In genomic region chr5:96481396-96481795, GRCh38 we compare ENCODE assay signal across 22 cellular contexts. TPM values are rescaled to one million over a fixed set of nuclear protein-coding genes. Genes with fewer than 3 reads are reported as not detected.
"Had no signal": no experiment of that assay in that cellular context is flagged by ENCODE, and none has a peak within 500 bp of the region (broad histone marks: within the 10 kb centered on the region; RNA-seq: fewer than 3 reads in every experiment).

No MANE protein-coding gene starts in this region.

- H3K27ac ChIP-seq: VCaP had no signal

- DNase-seq: activated CD4-positive, alpha-beta memory T cell treated with anti-CD3 and anti-CD28 coated beads, Interleukin-2, amount 10 ng/mL, durations not matched to agents 7 days and 5 days; activated CD4-positive, alpha-beta T cell treated with anti-CD3 and anti-CD28 coated beads, Interleukin-2, amount 50 U/mL, for 1 hour; activated CD4-positive, CD25-positive, alpha-beta regulatory T cell; activated gamma-delta T cell; activated naive CD4-positive, alpha-beta T cell treated with anti-CD3 and anti-CD28 coated beads for 36 hours; activated T-cell treated with anti-CD3 and anti-CD28 coated beads for 4 hours; activated T-cell treated with anti-CD3 and anti-CD28 coated beads, Interleukin-2, amount 50 U/mL, for 48 hours; amygdala; Karpas-422; MM.1S; NCI-H1105 treated with DMSO at 0.1 percent for 48 hours; NCI-H1436 treated with DMSO at 0.1 percent for 48 hours; NCI-H187; NCI-H2081; NCI-H510A treated with DMSO at 0.1 percent for 48 hours; SIG-M5; T-cell; T-helper 2 cell; T1000 had no signal

RNA-seq across cellular contexts. Expression of gene PCSK1, which starts 48.3 kb away (rescaled TPM):
- total RNA-seq: activated CD4-positive, alpha-beta memory T cell treated with anti-CD3 and anti-CD28 coated beads, Interleukin-2, amount 10 ng/mL, durations not matched to agents 7 days and 5 days; activated CD8-positive, alpha-beta memory T cell treated with anti-CD3 and anti-CD28 coated beads for 36 hours; activated naive CD4-positive, alpha-beta T cell treated with anti-CD3 and anti-CD28 coated beads for 36 hours; activated T-helper 17 cell treated with anti-CD3 and anti-CD28 coated beads, Interleukin-2, amount 50 U/mL, for 72 hours; T-cell had no signal
